ENCODE assay signal across 24 cellular contexts in the genomic region with DNA sequence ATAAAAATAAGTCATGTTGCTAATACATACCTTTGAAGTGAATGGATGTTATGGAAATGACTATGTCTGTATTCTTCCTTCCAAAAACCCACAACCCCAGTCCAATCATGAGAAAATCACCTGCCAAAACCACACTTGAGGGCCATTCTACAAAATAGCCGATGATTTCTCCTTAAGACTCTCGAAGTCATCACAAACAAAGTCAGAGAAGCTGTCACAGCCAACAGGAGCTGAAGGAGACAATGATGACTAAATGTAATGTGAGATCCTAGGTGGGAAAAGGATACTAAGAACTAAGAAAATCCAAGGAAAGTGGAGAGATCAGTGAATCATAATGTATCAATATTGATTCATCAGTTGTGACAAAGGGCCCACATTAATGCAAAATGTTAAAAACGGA.
"Had no signal": no experiment of that assay in that cellular context is flagged by ENCODE, and none has a peak within 500 bp of the region (broad histone marks: within the 10 kb centered on the region; RNA-seq: fewer than 3 reads in every experiment).

No MANE protein-coding gene starts in this region.

- H3K36me3 Mint-ChIP-seq: activated CD4-positive, alpha-beta memory T cell treated with anti-CD3 and anti-CD28 coated beads for 36 hours; activated naive CD8-positive, alpha-beta T cell treated with anti-CD3 and anti-CD28 coated beads, Interleukin-2, amount 10 ng/mL, durations not matched to agents 7 days and 5 days; brain had no signal

- H3K27me3 Mint-ChIP-seq: activated naive CD8-positive, alpha-beta T cell treated with anti-CD3 and anti-CD28 coated beads, Interleukin-2, amount 10 ng/mL, durations not matched to agents 7 days and 5 days had no signal

- H3K27ac ChIP-seq: heart right ventricle, thoracic aorta, upper lobe of right lung had no signal

- H3K9me3 ChIP-seq: heart right ventricle, thoracic aorta, upper lobe of right lung had no signal

- H3K27ac Mint-ChIP-seq: activated CD4-positive, alpha-beta memory T cell treated with anti-CD3 and anti-CD28 coated beads for 36 hours; activated naive CD4-positive, alpha-beta T cell treated with anti-CD3 and anti-CD28 coated beads for 36 hours; activated naive CD8-positive, alpha-beta T cell treated with anti-CD3 and anti-CD28 coated beads, Interleukin-2, amount 10 ng/mL, durations not matched to agents 7 days and 5 days; brain; naive thymus-derived CD4-positive, alpha-beta T cell; T-helper 1 cell treated with Interleukin-12 subunit alpha and Interleukin-12 subunit beta and Interleukin-4 antibody, amounts not matched to agents 30 μg/mL and 1 μg/mL, for 36 hours had no signal

- H3K9me3 Mint-ChIP-seq: activated CD4-positive, alpha-beta memory T cell treated with anti-CD3 and anti-CD28 coated beads for 36 hours; activated naive CD4-positive, alpha-beta T cell treated with anti-CD3 and anti-CD28 coated beads for 36 hours; activated naive CD8-positive, alpha-beta T cell treated with anti-CD3 and anti-CD28 coated beads, Interleukin-2, amount 10 ng/mL, durations not matched to agents 7 days and 5 days; neural crest cell; T-helper 1 cell treated with Interleukin-12 subunit alpha and Interleukin-12 subunit beta and Interleukin-4 antibody, amounts not matched to agents 30 μg/mL and 1 μg/mL, for 36 hours had no signal

- H3K36me3 ChIP-seq: heart right ventricle, thoracic aorta, upper lobe of right lung had no signal

- H3K27me3 ChIP-seq: upper lobe of right lung had no signal

- H3K4me3 ChIP-seq: heart right ventricle, lung, smooth muscle cell, thoracic aorta, upper lobe of right lung had no signal

- DNase-seq: activated CD4-positive, alpha-beta memory T cell treated with anti-CD3 and anti-CD28 coated beads for 36 hours; activated CD4-positive, alpha-beta T cell treated with anti-CD3 and anti-CD28 coated beads for 48 hours; activated naive CD4-positive, alpha-beta T cell treated with anti-CD3 and anti-CD28 coated beads for 36 hours; activated naive CD8-positive, alpha-beta T cell treated with anti-CD3 and anti-CD28 coated beads, Interleukin-2, amount 10 ng/mL, durations not matched to agents 7 days and 5 days; activated T-cell treated with anti-CD3 and anti-CD28 coated beads, Interleukin-2, amount 50 U/mL, for 48 hours; amniotic stem cell; central memory CD4-positive, alpha-beta T cell; dermis blood vessel endothelial cell; effector CD8-positive, alpha-beta T cell; heart right ventricle; kidney; naive thymus-derived CD4-positive, alpha-beta T cell; stimulated activated CD4-positive, alpha-beta T cell treated with anti-CD3 and anti-CD28 coated beads, Interleukin-2, amount 100 ng/mL, for 48 hours; stimulated activated naive CD4-positive, alpha-beta T cell; upper lobe of right lung had no signal

- ATAC-seq: esophagus mucosa; heart right ventricle; left lobe of liver; naive thymus-derived CD4-positive, alpha-beta T cell; sciatic nerve; upper lobe of right lung had no signal

- H3K4me1 Mint-ChIP-seq: activated naive CD8-positive, alpha-beta T cell treated with anti-CD3 and anti-CD28 coated beads, Interleukin-2, amount 10 ng/mL, durations not matched to agents 7 days and 5 days; naive thymus-derived CD4-positive, alpha-beta T cell had no signal

- H3K4me2 ChIP-seq: smooth muscle cell had no signal

- H3K4me3 Mint-ChIP-seq: activated CD4-positive, alpha-beta memory T cell treated with anti-CD3 and anti-CD28 coated beads for 36 hours; activated naive CD4-positive, alpha-beta T cell treated with anti-CD3 and anti-CD28 coated beads for 36 hours; activated naive CD8-positive, alpha-beta T cell treated with anti-CD3 and anti-CD28 coated beads, Interleukin-2, amount 10 ng/mL, durations not matched to agents 7 days and 5 days; brain; naive thymus-derived CD4-positive, alpha-beta T cell; neural crest cell; T-helper 1 cell treated with Interleukin-12 subunit alpha and Interleukin-12 subunit beta and Interleukin-4 antibody, amounts not matched to agents 30 μg/mL and 1 μg/mL, for 36 hours had no signal

- H3K4me1 ChIP-seq: heart right ventricle, upper lobe of right lung had no signal
